In the genomic region with DNA sequence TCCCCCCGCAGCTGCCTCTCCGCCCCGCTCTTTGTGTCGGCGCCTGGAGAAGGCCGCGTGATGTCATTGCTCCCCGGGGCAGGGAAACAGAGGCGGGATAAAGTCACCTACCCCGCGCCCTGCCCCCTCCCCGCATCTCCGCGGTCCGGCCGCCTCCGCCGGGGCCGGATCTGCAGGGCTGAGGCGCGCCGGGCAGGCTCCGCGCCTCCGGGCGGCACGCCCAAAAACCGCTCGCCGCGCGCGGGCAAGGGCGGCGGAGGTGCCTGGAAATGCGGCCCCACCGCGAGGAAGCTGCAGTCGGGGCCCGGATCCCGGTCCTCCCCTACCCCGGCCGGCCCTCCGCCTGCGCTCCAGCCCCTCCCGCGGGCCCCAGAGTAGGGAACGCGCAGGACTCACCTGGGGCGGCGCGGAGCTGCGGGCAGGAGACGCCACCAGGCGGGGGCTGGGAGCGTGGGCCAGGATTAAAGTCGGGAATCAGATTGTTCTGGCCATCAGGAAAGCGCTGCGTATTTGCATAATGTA, we compare ENCODE assay signal across 8 cellular contexts. TPM values are rescaled to one million over a fixed set of nuclear protein-coding genes. Genes with fewer than 3 reads are reported as not detected.
DNase-seq lines count a peak whose midpoint lies in the region; ATAC-seq and TF ChIP-seq lines count a peak whose summit lies in the region.

Gene FAXC (minus strand): TSS at position 55 of the 522 bp plus-strand sequence. CDS start 302 bp downstream, outside the sequence.

- H3K27me3 ChIP-seq in CD8-positive, alpha-beta T cell (ENCODE audit: insufficient read depth, low read length) = no peaks in the 10 kb centered on the region
- H3K27me3 ChIP-seq in RWPE2 (ENCODE audit: insufficient read depth, poor library complexity, severe bottlenecking) (no peaks in the 10 kb centered on the region), lung (ENCODE audit: control insufficient read depth, insufficient read depth) (peaks cover 3% of the 10 kb centered on the region), thoracic aorta (replicated peaks; ENCODE audit: insufficient read depth) (no peaks in the 10 kb centered on the region)

- no peak for TF ChIP-seq CTCF in CD8-positive, alpha-beta T cell (IDR thresholded peaks at IDR 0.05)
- TF ChIP-seq CTCF in RWPE2 (IDR thresholded peaks at IDR 0.05; ENCODE audit: poor library complexity, severe bottlenecking) (peak; percentile 55), lung (IDR thresholded peaks at IDR 0.05; ENCODE audit: control extremely low read depth, extremely low read depth) (no peak), thoracic aorta (IDR thresholded peaks at IDR 0.05) (peak; percentile 31)

- no peak within 1 kb of the TSS for H3K4me3 ChIP-seq in CD8-positive, alpha-beta T cell (ENCODE audit: low read depth, low read length)
- peak within 1 kb of the TSS; percentile 68 for H3K4me3 ChIP-seq in RWPE2 (ENCODE audit: severe bottlenecking)
- H3K4me3 ChIP-seq in lung = peak within 1 kb of the TSS; percentile 62
- H3K4me3 ChIP-seq in thoracic aorta = peak within 1 kb of the TSS; percentile 88

- peaks cover 47% of the 10 kb centered on the region for H3K27me3 Mint-ChIP-seq in CD8-positive, alpha-beta T cell (ENCODE audit: low read depth)

- H3K36me3 ChIP-seq in CD8-positive, alpha-beta T cell (ENCODE audit: insufficient read depth, low read length) = no peaks in the 10 kb centered on the region
- H3K36me3 ChIP-seq in RWPE2 (ENCODE audit: low read depth) (no peaks in the 10 kb centered on the region), lung (ENCODE audit: control insufficient read depth in 2 of 2, insufficient read depth in 2 of 2, low read length in 2 of 2) (no peaks in the 10 kb centered on the region), thoracic aorta (no peaks in the 10 kb centered on the region)

- H3K4me1 ChIP-seq in CD8-positive, alpha-beta T cell (ENCODE audit: insufficient read depth, low read length) = no peaks in the 10 kb centered on the region
- H3K4me1 ChIP-seq in RWPE2 (ENCODE audit: insufficient read depth, poor library complexity, severe bottlenecking) = peaks cover 10% of the 10 kb centered on the region
- H3K4me1 ChIP-seq in lung (ENCODE audit: control insufficient read depth in 2 of 2, insufficient read depth in 2 of 2, low read length in 2 of 2) = peaks cover 0 to 4% of the 10 kb centered on the region in 2 donors
- peaks cover 7 to 8% of the 10 kb centered on the region in 2 donors for H3K4me1 ChIP-seq in thoracic aorta (ENCODE audit: control insufficient read depth in 1 of 2, low read depth in 2 of 2)

- H3K27ac Mint-ChIP-seq in CD8-positive, alpha-beta T cell = no peak within 1 kb of the TSS

- no peaks in the 10 kb centered on the region for H3K9me3 Mint-ChIP-seq in CD8-positive, alpha-beta T cell

- no peaks in the 10 kb centered on the region for H3K9me3 ChIP-seq in CD8-positive, alpha-beta T cell (ENCODE audit: low read length)
- no peaks in the 10 kb centered on the region for H3K9me3 ChIP-seq in RWPE2 (ENCODE audit: severe bottlenecking)
- H3K9me3 ChIP-seq in lung (ENCODE audit: control insufficient read depth in 2 of 2, insufficient read depth in 1 of 2, low read length in 1 of 2) = no peaks in the 10 kb centered on the region
- no peaks in the 10 kb centered on the region for H3K9me3 ChIP-seq in thoracic aorta

- no peak for ATAC-seq in CD8-positive, alpha-beta T cell
- peak; percentile 93 for ATAC-seq in RWPE2 (ENCODE audit: low read depth)
- ATAC-seq in lung (ENCODE audit: insufficient read depth, low FRiP score) = peak; percentile 92
- peak; percentile 58 for ATAC-seq in thoracic aorta (ENCODE audit: insufficient number of reproducible peaks, low FRiP score, low read depth)

- H3K36me3 Mint-ChIP-seq in CD8-positive, alpha-beta T cell = no peaks in the 10 kb centered on the region

- no peak within 1 kb of the TSS for H3K27ac ChIP-seq in CD8-positive, alpha-beta T cell (ENCODE audit: low read depth, low read length)
- H3K27ac ChIP-seq in RWPE2 (ENCODE audit: poor library complexity, severe bottlenecking) = peak within 1 kb of the TSS; percentile 7
- H3K27ac ChIP-seq in lung (ENCODE audit: low read depth in 1 of 2, low read length in 1 of 2) = peak within 1 kb of the TSS in 1 of 2 donors; percentile 56
- H3K27ac ChIP-seq in thoracic aorta = peak within 1 kb of the TSS; percentile 41 to 47

- intact Hi-C loops in CD8-positive, alpha-beta T cell (cut with DNase I, micrococcal nuclease) = no loop called here

- peaks cover 5% of the 10 kb centered on the region for H3K4me1 Mint-ChIP-seq in CD8-positive, alpha-beta T cell (ENCODE audit: low read depth)

- POLR2A ChIA-PET in CD8-positive, alpha-beta T cell (lab: Charles Lee) = no interaction called here

- DNase-seq in CD8-positive, alpha-beta T cell = no peak
- DNase-seq in GM19238 (ENCODE audit: insufficient read length, low spot score) = peak; percentile 26
- DNase-seq in HPDE6-E6E7 (ENCODE audit: extremely low spot score) = peak; percentile 55
- DNase-seq in RWPE2 (ENCODE audit: low spot score) = peak; percentile 70
- peak; percentile 77 for DNase-seq in ecto neural progenitor cell (ENCODE audit: low spot score)
- peak; percentile 60 for DNase-seq in lung (ENCODE audit: low spot score)
- DNase-seq in thoracic aorta (ENCODE audit: low spot score) = no peak
- DNase-seq in mesenteric fat pad (ENCODE audit: low spot score) = no peak

- H3K4me3 Mint-ChIP-seq in CD8-positive, alpha-beta T cell = peak within 1 kb of the TSS; percentile 49

- WGBS in lung, 2 donors = 1% methylated on average over 28 to 59 of the region's 59 CpGs

- CTCF ChIA-PET in CD8-positive, alpha-beta T cell (lab: Charles Lee) = no interaction called here

RNA-seq across cellular contexts. Expression of gene FAXC, which starts in this region (rescaled TPM):
- total RNA-seq in CD8-positive, alpha-beta T cell = not detected
- total RNA-seq in lung = 1 to 10 TPM; 4.0 to 5.9 TPM
- polyA plus RNA-seq in lung = 1 to 10 TPM; 1.1 to 4.0 TPM
- under 1 TPM; 0.81 to 0.99 TPM for total RNA-seq in thoracic aorta
- total RNA-seq in mesenteric fat pad = not detected

Comparison
In these comparisons a context has a peak if more than half of its experiments do, and no peak if none do; other contexts are left out.
1. Peak in ATAC-seq, H3K4me3 ChIP-seq and H3K27ac ChIP-seq in thoracic aorta; RNA of the gene not detected or under 1 TPM.
2. DNase-seq: peak in GM19238 (single experiment), HPDE6-E6E7 (single experiment), RWPE2 (single experiment), ecto neural progenitor cell (single experiment) and lung (single experiment); none in CD8-positive, alpha-beta T cell (0 of 7), thoracic aorta (single experiment) and mesenteric fat pad (single experiment).
3. CTCF ChIP-seq: peak in RWPE2 (single experiment) and thoracic aorta (single experiment); none in CD8-positive, alpha-beta T cell (single experiment) and lung (single experiment).